11 cellular contexts compared by ENCODE assay signal in genomic region chr6:34540841-34541240, GRCh38. TPM values are rescaled to one million over a fixed set of nuclear protein-coding genes. Genes with fewer than 3 reads are reported as not detected.
"Had no signal": no experiment of that assay in that cellular context is flagged by ENCODE, and none has a peak within 500 bp of the region (broad histone marks: within the 10 kb centered on the region; RNA-seq: fewer than 3 reads in every experiment).

No MANE protein-coding gene starts in this region.

- H3K4me3 ChIP-seq: GM23338 had no signal

- FAIRE-seq: H1, H54, HepG2 had no signal

- H3K36me3 Mint-ChIP-seq: IgD-negative memory B cell had no signal

- H3K27ac Mint-ChIP-seq: GM23338, H9, HFFc6, IgD-negative memory B cell had no signal

- DNase-seq: H9, HCEC 1CT, HFFc6, KBM-7 had no signal

- H3K9me3 Mint-ChIP-seq: GM23338, H9, HFFc6, IgD-negative memory B cell had no signal

- H3K4me1 Mint-ChIP-seq: IgD-negative memory B cell had no signal

- H3K27ac ChIP-seq: HL-60, KMS-11 had no signal

- H3K4me3 Mint-ChIP-seq: GM23338, H9, HFFc6, IgD-negative memory B cell had no signal

- ATAC-seq: GM23338, HepG2 had no signal

- H3K9ac ChIP-seq: KMS-11 had no signal

RNA-seq across cellular contexts. Expression of gene SPDEF, which starts 15.3 kb away (rescaled TPM):
- total RNA-seq: HepG2, HFFc6 had no signal
- polyA plus RNA-seq: GM23338, HepG2, IgD-negative memory B cell had no signal
